Comparison of ENCODE assay signal across 30 cellular contexts in genomic region chr14:80393766-80394165, GRCh38.
"Had no signal": no experiment of that assay in that cellular context is flagged by ENCODE, and none has a peak within 500 bp of the region (broad histone marks: within the 10 kb centered on the region; RNA-seq: fewer than 3 reads in every experiment).

No MANE protein-coding gene starts in this region.

- H3K4me1 Mint-ChIP-seq: activated naive CD8-positive, alpha-beta T cell treated with anti-CD3 and anti-CD28 coated beads, Interleukin-2, amount 50 U/mL, for 24 hours; brain had no signal

- H3K36me3 ChIP-seq: ascending aorta, cardiac muscle cell had no signal

- DNase-seq: activated CD4-positive, alpha-beta T cell treated with anti-CD3 and anti-CD28 coated beads for 48 hours; activated CD4-positive, alpha-beta T cell treated with anti-CD3 and anti-CD28 coated beads, Interleukin-2, amount 50 U/mL, for 4 hours; activated CD4-positive, CD25-positive, alpha-beta regulatory T cell treated with anti-CD3 and anti-CD28 coated beads, Interleukin-2, amount 50 U/mL, for 72 hours; activated effector memory CD4-positive, alpha-beta T cell treated with anti-CD3 and anti-CD28 coated beads, Interleukin-2, amount 50 U/mL, for 16 hours; activated naive CD4-positive, alpha-beta T cell treated with Interleukin-2 at 50 U/mL for 16 hours; activated naive CD8-positive, alpha-beta T cell treated with anti-CD3 and anti-CD28 coated beads, Interleukin-2, amount 50 U/mL, for 24 hours; activated T-cell treated with anti-CD3 and anti-CD28 coated beads, Interleukin-2, amount 50 U/mL, for 4 hours; amniotic stem cell; cerebellar nuclear complex; Karpas-422; MM.1S; NCI-H1105; NCI-H1436 treated with DMSO at 0.1 percent for 48 hours; NCI-H187; NCI-H2081; NCI-H2171; NCI-H2227 treated with DMSO at 0.1 percent for 48 hours; NCI-H446 treated with DMSO at 0.1 percent for 48 hours; NCI-H524 treated with DMSO at 0.1 percent for 48 hours; NCI-H748 treated with DMSO at 0.1 percent for 48 hours; RPMI8226; SW 1271 had no signal

- H3K27ac ChIP-seq: ascending aorta, cardiac muscle cell, SK-N-MC had no signal

- ATAC-seq: activated naive CD4-positive, alpha-beta T cell treated with anti-CD3 and anti-CD28 coated beads, Interleukin-2, amount 50 U/mL, for 72 hours; activated naive CD8-positive, alpha-beta T cell treated with anti-CD3 and anti-CD28 coated beads, Interleukin-2, amount 50 U/mL, for 24 hours; activated T-cell treated with anti-CD3 and anti-CD28 coated beads, Interleukin-2, amount 50 U/mL, for 4 hours; K562; Right ventricle myocardium inferior had no signal

- H3K27ac Mint-ChIP-seq: activated naive CD4-positive, alpha-beta T cell treated with anti-CD3 and anti-CD28 coated beads, Interleukin-2, amount 50 U/mL, for 72 hours; activated naive CD8-positive, alpha-beta T cell treated with anti-CD3 and anti-CD28 coated beads, Interleukin-2, amount 50 U/mL, for 24 hours; brain; T-helper 1 cell treated with Interleukin-12 subunit alpha and Interleukin-12 subunit beta and Interleukin-4 antibody, amounts not matched to agents 30 μg/mL and 1 μg/mL, for 36 hours had no signal

- H3K4me1 ChIP-seq: ascending aorta had no signal

- H3K36me3 Mint-ChIP-seq: brain had no signal

- H3K4me3 Mint-ChIP-seq: activated naive CD8-positive, alpha-beta T cell treated with anti-CD3 and anti-CD28 coated beads, Interleukin-2, amount 50 U/mL, for 24 hours; activated T-cell treated with anti-CD3 and anti-CD28 coated beads, Interleukin-2, amount 50 U/mL, for 4 hours; brain; T-helper 1 cell treated with Interleukin-12 subunit alpha and Interleukin-12 subunit beta and Interleukin-4 antibody, amounts not matched to agents 30 μg/mL and 1 μg/mL, for 36 hours had no signal

- H3K27me3 Mint-ChIP-seq: activated naive CD8-positive, alpha-beta T cell treated with anti-CD3 and anti-CD28 coated beads, Interleukin-2, amount 50 U/mL, for 24 hours had no signal

- H3K4me3 ChIP-seq: ascending aorta, cardiac muscle cell, K562, SK-N-MC had no signal

- H3K27me3 ChIP-seq: ascending aorta, cardiac muscle cell had no signal

- H3K9me3 ChIP-seq: ascending aorta had no signal
